ENCODE assay signal across 17 cellular contexts in the genomic region with DNA sequence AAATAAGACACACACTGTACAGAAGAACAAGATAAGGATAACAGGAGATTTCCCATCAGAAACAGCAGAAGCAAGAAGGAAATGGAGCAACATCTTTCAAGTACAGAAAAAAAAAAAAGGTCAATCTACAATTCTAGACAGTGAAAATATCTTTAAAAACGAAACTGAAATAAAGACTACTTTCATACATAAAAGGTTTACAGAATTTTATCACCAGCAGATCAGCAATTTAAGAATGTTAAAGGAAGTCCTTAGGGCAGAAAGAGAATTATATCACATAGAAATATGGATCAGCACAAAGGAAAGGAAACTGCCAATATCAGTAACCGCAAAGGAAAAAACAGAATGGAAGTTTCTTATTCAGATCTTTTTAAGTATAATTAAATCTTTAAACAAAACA.
A peak's percentile ranks its signal among the peaks of the same experiment; 100 is the strongest.
DNase-seq lines count a peak whose midpoint lies in the region; ATAC-seq and TF ChIP-seq lines count a peak whose summit lies in the region.
"Had no signal": no experiment of that assay in that cellular context is flagged by ENCODE, and none has a peak within 500 bp of the region (broad histone marks: within the 10 kb centered on the region; RNA-seq: fewer than 3 reads in every experiment).

No MANE protein-coding gene starts in this region.

- H3K9ac ChIP-seq in OCI-LY3 (ENCODE audit: low read length) (no peak overlapping the region), SK-N-MC (ENCODE audit: insufficient read length) (no peak overlapping the region), mesendoderm (ENCODE audit: low read length) (no peak overlapping the region)
- H3K9ac ChIP-seq: GM23248 had no signal

- no peaks in the 10 kb centered on the region for H3K79me2 ChIP-seq in OCI-LY3 (ENCODE audit: low read length)
- H3K79me2 ChIP-seq in mesendoderm (ENCODE audit: control insufficient read depth, insufficient read depth, low read length) = no peaks in the 10 kb centered on the region

- no peak overlapping the region for H4K5ac ChIP-seq in mesendoderm (ENCODE audit: low read length)

- H2BK5ac ChIP-seq in mesendoderm (ENCODE audit: low read length) = no peak overlapping the region

- H3K27ac ChIP-seq in OCI-LY3 (ENCODE audit: low read length) = no peak overlapping the region
- H3K27ac ChIP-seq in SK-N-MC = peak overlapping the region; percentile 22
- no peak overlapping the region for H3K27ac ChIP-seq in mesendoderm (ENCODE audit: low read depth, low read length)
- H3K27ac ChIP-seq: GM23248 had no signal

- no peak overlapping the region for H2AK5ac ChIP-seq in mesendoderm (ENCODE audit: low read length)

- no peak overlapping the region for H3K23ac ChIP-seq in mesendoderm (ENCODE audit: low read length)

- no peak overlapping the region for H3K18ac ChIP-seq in mesendoderm (ENCODE audit: low read length)

- no peaks in the 10 kb centered on the region for H3K36me3 Mint-ChIP-seq in endothelial cell (ENCODE audit: low read depth, unreplicated experiment)
- H3K36me3 Mint-ChIP-seq in immature natural killer cell = no peaks in the 10 kb centered on the region
- H3K36me3 Mint-ChIP-seq: CD4-positive, alpha-beta memory T cell had no signal

- H3K27me3 ChIP-seq in OCI-LY3 (ENCODE audit: low read depth, low read length) (no peaks in the 10 kb centered on the region), mesendoderm (ENCODE audit: insufficient read depth, low read length, poor library complexity) (no peaks in the 10 kb centered on the region)

- H3K4me2 ChIP-seq in OCI-LY3 (ENCODE audit: low read length) (peak overlapping the region; percentile 33; the same call in 1 of the 2 replicates), mesendoderm (ENCODE audit: low read length) (no peak overlapping the region)

- no peak overlapping the region for H2BK15ac ChIP-seq in mesendoderm (replicated peaks; ENCODE audit: low read depth)

- H3K9me3 Mint-ChIP-seq in endothelial cell (ENCODE audit: unreplicated experiment) = no peaks in the 10 kb centered on the region
- H3K9me3 Mint-ChIP-seq in immature natural killer cell = no peaks in the 10 kb centered on the region
- H3K9me3 Mint-ChIP-seq: CD4-positive, alpha-beta memory T cell had no signal

- H3K9me3 ChIP-seq in OCI-LY3 (ENCODE audit: insufficient read depth, low read length) (no peaks in the 10 kb centered on the region), SK-N-MC (ENCODE audit: low read depth, low read length) (no peaks in the 10 kb centered on the region; the same call in 1 of the 2 replicates)

- H3K4me3 ChIP-seq in OCI-LY3 (ENCODE audit: low read length) (no peak overlapping the region), SK-N-MC (peak overlapping the region; percentile 11; the same call in 1 of the 2 replicates), mesendoderm (ENCODE audit: low read length) (no peak overlapping the region)
- H3K4me3 ChIP-seq: GM23248 had no signal

- no peaks in the 10 kb centered on the region for H4K20me1 ChIP-seq in OCI-LY3 (ENCODE audit: insufficient read depth, low read length)

- H3K56ac ChIP-seq in mesendoderm (ENCODE audit: low read length) = no peak overlapping the region

- TF ChIP-seq CTCF in OCI-LY3 (IDR thresholded peaks at IDR 0.05; ENCODE audit: low read depth, low read length) = no peak
- no peak for TF ChIP-seq CTCF in endothelial cell (IDR thresholded peaks at IDR 0.05; ENCODE audit: unreplicated experiment)

- H3K36me3 ChIP-seq in OCI-LY3 (replicated peaks; ENCODE audit: low read depth, low read length) (no peaks in the 10 kb centered on the region), SK-N-MC (ENCODE audit: insufficient read depth, low read length) (no peaks in the 10 kb centered on the region), mesendoderm (ENCODE audit: control insufficient read depth, insufficient read depth, low read length) (no peaks in the 10 kb centered on the region)

- H3K27ac Mint-ChIP-seq in endothelial cell (ENCODE audit: unreplicated experiment) = peak overlapping the region; percentile 97
- H3K27ac Mint-ChIP-seq in immature natural killer cell = no peak overlapping the region

- DNase-seq in SK-N-MC (ENCODE audit: low read depth, low spot score) (peak; percentile 70), endothelial cell (ENCODE audit: low spot score) (no peak), mesendoderm (no peak), immature natural killer cell (no peak)
- no peak for DNase-seq in activated CD4-positive, alpha-beta T cell treated with anti-CD3 and anti-CD28 coated beads, Interleukin-2, amount 50 U/mL, for 1 hour
- DNase-seq: C1 segment of cervical spinal cord; Calu3; CD4-positive, alpha-beta memory T cell; COR-L47; DMS53; DMS79 treated with DMSO at 0.1 percent for 48 hours; GM23248; H7; HCEC 1CT had no signal

- no peak overlapping the region for H2AFZ ChIP-seq in OCI-LY3 (ENCODE audit: low read depth, low read length)
- H2AFZ ChIP-seq: GM23248 had no signal

- ATAC-seq in GM19351 (IDR thresholded peaks at IDR 0.05; ENCODE audit: unreplicated experiment) (peak; percentile 66), GM19397 (IDR thresholded peaks at IDR 0.05; ENCODE audit: unreplicated experiment) (no peak)

- H3K27me3 Mint-ChIP-seq in endothelial cell (ENCODE audit: unreplicated experiment) = no peaks in the 10 kb centered on the region
- peaks cover 0 to 5% (median 2%) of the 10 kb centered on the region in 3 donors for H3K27me3 Mint-ChIP-seq in immature natural killer cell (ENCODE audit: low read depth in 3 of 3)

- H3K4me1 Mint-ChIP-seq in endothelial cell (ENCODE audit: unreplicated experiment) (peaks cover 41% of the 10 kb centered on the region), immature natural killer cell (no peaks in the 10 kb centered on the region)

- peaks cover 6% of the 10 kb centered on the region; the same call in 1 of the 2 replicates for H3K4me1 ChIP-seq in OCI-LY3 (ENCODE audit: low read length)
- H3K4me1 ChIP-seq in mesendoderm (ENCODE audit: control insufficient read depth, low read depth, low read length) = no peaks in the 10 kb centered on the region

- H2BK120ac ChIP-seq in mesendoderm (ENCODE audit: low read depth, low read length) = no peak overlapping the region

- no peak overlapping the region for H3K4ac ChIP-seq in mesendoderm (ENCODE audit: low read depth, low read length)

- H3K79me1 ChIP-seq in mesendoderm (ENCODE audit: low read length) = no peaks in the 10 kb centered on the region

- no CpG with 5 or more reads among the region's 2 CpGs for WGBS in mesendoderm (ENCODE audit: extremely low coverage, insufficient coverage, low lambda C conversion rate)

- H4K8ac ChIP-seq in mesendoderm (ENCODE audit: low read depth, low read length) = no peak overlapping the region

- H3K4me3 Mint-ChIP-seq in endothelial cell (ENCODE audit: unreplicated experiment) (no peak overlapping the region), immature natural killer cell (no peak overlapping the region)
- H3K4me3 Mint-ChIP-seq: CD4-positive, alpha-beta memory T cell had no signal
